8 cellular contexts compared by ENCODE assay signal in the genomic region with DNA sequence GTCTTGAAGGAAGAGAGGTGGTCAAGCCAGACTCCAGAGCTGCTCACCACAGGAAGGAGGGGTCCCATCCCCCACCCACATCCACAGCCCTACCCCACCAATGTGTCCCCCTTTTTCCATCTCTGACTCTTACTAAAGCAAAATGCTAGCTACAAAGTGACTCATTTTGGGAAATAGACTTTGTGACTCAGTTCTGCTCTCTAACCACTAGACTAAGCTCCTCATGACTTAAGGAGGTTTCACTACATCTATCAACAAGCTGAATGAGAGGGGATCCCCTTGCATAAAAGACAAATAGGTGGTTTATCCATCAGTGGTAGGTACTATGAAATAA. TPM values are rescaled to one million over a fixed set of nuclear protein-coding genes. Genes with fewer than 3 reads are reported as not detected.
DNase-seq lines count a peak whose midpoint lies in the region; ATAC-seq lines count a peak whose summit lies in the region.

No MANE protein-coding gene starts in this region.

- H3K27ac ChIP-seq in esophagus (ENCODE audit: low read depth in 2 of 2, low read length in 1 of 2), result peak overlapping the region; percentile 52 to 70

- no peaks in the 10 kb centered on the region for H3K9me3 ChIP-seq in esophagus (ENCODE audit: control insufficient read depth in 2 of 2, insufficient read depth in 1 of 2, low read depth in 1 of 2, low read length in 1 of 2)

- DNase-seq in NCI-H526 treated with DMSO at 0.1 percent for 48 hours (lab: John Stamatoyannopoulos, UW) (no peak), dermis blood vessel endothelial cell (no peak), NCI-H446 (lab: John Stamatoyannopoulos, UW) (no peak), retina (no peak)

- H3K4me3 ChIP-seq in esophagus (ENCODE audit: low read depth in 1 of 2, low read length in 2 of 2), result no peak overlapping the region

- no peaks in the 10 kb centered on the region for H3K36me3 ChIP-seq in esophagus (ENCODE audit: control insufficient read depth in 2 of 2, insufficient read depth in 2 of 2, low read length in 1 of 2)

- H3K27me3 ChIP-seq in esophagus (ENCODE audit: control insufficient read depth in 1 of 2, insufficient read depth in 2 of 2, low read length in 2 of 2), result no peaks in the 10 kb centered on the region

- ATAC-seq in GM18508 (IDR thresholded peaks at IDR 0.05; ENCODE audit: insufficient read depth, unreplicated experiment) (peak; percentile 98), GM21529 (IDR thresholded peaks at IDR 0.05; ENCODE audit: unreplicated experiment) (peak; percentile 96), HG03565 (IDR thresholded peaks at IDR 0.05; ENCODE audit: unreplicated experiment) (peak; percentile 99)

- H3K4me1 ChIP-seq in esophagus (ENCODE audit: control insufficient read depth in 2 of 2, insufficient read depth in 2 of 2, low read length in 1 of 2), result peaks cover 0 to 6% of the 10 kb centered on the region in 2 donors

RNA-seq across cellular contexts. Expression of a gene that starts 35.1 kb away (rescaled TPM):
- polyA plus RNA-seq in esophagus, result 1 to 10 TPM; 2.1 to 2.8 TPM
- total RNA-seq in dermis blood vessel endothelial cell, result 11.7 and 14.8 TPM in 2 replicates
